In the genomic region with DNA sequence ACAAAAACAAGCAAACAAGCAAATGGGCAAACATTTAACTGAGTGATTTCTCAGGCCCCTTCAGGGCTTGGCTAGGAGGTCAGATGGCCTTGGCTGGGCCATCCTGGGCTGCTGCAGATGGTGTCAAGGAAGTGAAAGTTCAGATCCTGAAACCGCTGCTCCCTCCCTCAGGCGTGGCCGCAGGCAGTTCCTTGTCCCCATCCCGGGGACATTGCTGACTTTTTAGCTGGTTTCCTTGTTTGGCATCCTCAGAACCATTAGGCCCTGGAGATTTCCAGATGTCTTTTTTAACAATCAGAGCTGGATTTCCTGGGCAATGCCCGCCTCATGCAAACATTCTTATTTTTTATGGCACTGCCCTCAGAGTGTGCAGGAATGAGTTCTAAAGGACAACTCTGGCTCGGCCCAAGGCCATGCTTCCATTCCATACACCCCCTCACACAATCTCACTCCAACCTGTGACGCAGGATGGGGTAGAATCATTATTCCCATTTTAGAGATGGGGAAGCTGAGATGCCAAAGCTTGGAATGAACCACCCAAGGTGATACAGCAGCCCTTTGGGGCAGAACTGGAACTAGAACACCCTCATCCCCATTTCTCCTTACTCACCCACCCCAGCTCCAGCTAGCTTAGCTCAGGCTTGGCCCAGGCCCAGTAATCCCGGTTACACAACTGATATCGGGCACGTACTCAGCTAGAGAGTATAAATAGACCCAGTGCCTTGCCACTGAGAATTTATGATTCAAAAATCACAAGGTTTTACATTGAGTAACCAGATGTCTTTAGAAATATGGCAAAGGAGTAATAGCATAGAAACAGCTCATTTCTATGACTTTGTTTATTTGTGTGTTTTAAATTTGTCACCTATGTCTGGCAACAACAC, we compare ENCODE assay signal across 9 cellular contexts.
DNase-seq lines count a peak whose midpoint lies in the region; ATAC-seq, FAIRE-seq and TF ChIP-seq lines count a peak whose summit lies in the region.
"Had no signal": no experiment of that assay in that cellular context is flagged by ENCODE, and none has a peak within 500 bp of the region (broad histone marks: within the 10 kb centered on the region; RNA-seq: fewer than 3 reads in every experiment).

No MANE protein-coding gene starts in this region.

- H3K4me1 ChIP-seq in endothelial cell of umbilical vein (ENCODE audit: control insufficient read depth, extremely low read depth, insufficient read depth, low read length): peaks cover 22% of the 10 kb centered on the region

- no peaks in the 10 kb centered on the region for H3K79me2 ChIP-seq in endothelial cell of umbilical vein (ENCODE audit: control insufficient read depth, insufficient read depth, low read length)

- no peaks in the 10 kb centered on the region for H3K9me1 ChIP-seq in endothelial cell of umbilical vein (replicated peaks; ENCODE audit: control insufficient read depth, extremely low read depth, insufficient read depth, low read length)

- no peak for TF ChIP-seq CTCF in AG10803 (conservative IDR thresholded peaks at IDR 0.05; ENCODE audit: low read length)
- TF ChIP-seq CTCF in endothelial cell of umbilical vein (IDR thresholded peaks at IDR 0.05; ENCODE audit: extremely low read depth in 1 of 2, insufficient read depth in 1 of 2, low read depth in 1 of 2, low read length in 2 of 2): no peak

- no peaks in the 10 kb centered on the region for H3K9me3 ChIP-seq in endothelial cell of umbilical vein (replicated peaks; ENCODE audit: control insufficient read depth, insufficient read depth, low read length)

- no peaks in the 10 kb centered on the region for H3K36me3 ChIP-seq in endothelial cell of umbilical vein (ENCODE audit: control insufficient read depth in 2 of 2, extremely low read depth in 1 of 2, insufficient read depth in 2 of 2, low read length in 2 of 2)

- H3K9ac ChIP-seq in endothelial cell of umbilical vein (replicated peaks; ENCODE audit: extremely low read depth, insufficient read depth, low read length): peak overlapping the region; percentile 17

- H3K4me3 ChIP-seq in AG10803 (ENCODE audit: low read length): no peak overlapping the region
- H3K4me3 ChIP-seq in endothelial cell of umbilical vein (replicated peaks in 1 of 3; ENCODE audit: insufficient read depth in 1 of 3, low read depth in 1 of 3, low read length in 3 of 3): no peak overlapping the region

- dilution Hi-C loops in endothelial cell of umbilical vein (cut with MboI; ENCODE audit: extremely low pct_ligation_motif_present, low sequenced_read_pairs): no loop called here

- H4K20me1 ChIP-seq in endothelial cell of umbilical vein (replicated peaks; ENCODE audit: control insufficient read depth, extremely low read depth, insufficient read depth, low read length): no peaks in the 10 kb centered on the region

- CTCF ChIA-PET in endothelial cell of umbilical vein (lab: Charles Lee): interaction anchor here (0.6 to 4.2 kb wide), 13 partner anchors 9 to 250 kb away, joined by 3 to 57 read pairs (median 5); a partner anchor contains a TSS

- POLR2A ChIA-PET in endothelial cell of umbilical vein (lab: Charles Lee): interaction anchor here (1.4 kb wide), 1 partner anchor 86 kb away, joined by 4 read pairs; a partner anchor contains a TSS

- FAIRE-seq in endothelial cell of umbilical vein (lab: Jason Lieb, UNC): peak; percentile 15
- FAIRE-seq: TTC549 had no signal

- peak; percentile 83 for DNase-seq in AG10803 (ENCODE audit: low read depth)
- peak; percentile 54 for DNase-seq in NCI-H1694 (lab: John Stamatoyannopoulos, UW)
- peak; percentile 57 for DNase-seq in endothelial cell of umbilical vein (ENCODE audit: low read depth, low spot score)
- peak; percentile 72 for DNase-seq in myocyte (ENCODE audit: low read depth)
- DNase-seq in LoVo (ENCODE audit: low spot score): no peak
- no peak for DNase-seq in Kasumi-1 (lab: John Stamatoyannopoulos, UW)
- no peak for DNase-seq in UCSD-AML1 (lab: John Stamatoyannopoulos, UW; ENCODE audit: unreplicated experiment)

- H3K27ac ChIP-seq in endothelial cell of umbilical vein (ENCODE audit: insufficient read depth, low read depth, low read length): peak overlapping the region; percentile 65

- TF ChIP-seq POLR2A in endothelial cell of umbilical vein (IDR thresholded peaks at IDR 0.05; ENCODE audit: low read depth, low read length): no peak

- TSS peak; percentile 64 for BruUV-seq in endothelial cell of umbilical vein (replicated peaks; lab: Mats Ljungman, UMichigan)

- no peak overlapping the region for H2AFZ ChIP-seq in endothelial cell of umbilical vein (ENCODE audit: low read depth, low read length)

- ATAC-seq in activated CD4-positive, CD25-positive, alpha-beta regulatory T cell treated with anti-CD3 and anti-CD28 coated beads, Interleukin-2, amount 50 U/mL, for 24 hours: no peak

- intact Hi-C loops in endothelial cell of umbilical vein (cut with micrococcal nuclease): loop anchor here (1.0 kb wide), 2 partner anchors 13 to 147 kb away; no protein-coding TSS in a partner anchor

- H3K27me3 ChIP-seq in endothelial cell of umbilical vein (ENCODE audit: control insufficient read depth in 2 of 2, insufficient read depth in 2 of 2, low read length in 2 of 2): no peaks in the 10 kb centered on the region

- H3K4me2 ChIP-seq in endothelial cell of umbilical vein (ENCODE audit: insufficient read depth, low read length): peak overlapping the region; percentile 57

TF ChIP-seq in endothelial cell of umbilical vein, 7 proteins besides CTCF, POLR2A, EP300 and RAD21:
- no peak for TF ChIP-seq JUN (IDR thresholded peaks at IDR 0.05; ENCODE audit: borderline replicate concordance, insufficient read depth, insufficient read length, low read depth)

Comparison
In these comparisons a context has a peak if more than half of its experiments do, and no peak if none do; other contexts are left out.
1. DNase-seq: peak in AG10803 (single experiment), NCI-H1694 (single experiment), endothelial cell of umbilical vein (single experiment) and myocyte (single experiment); none in LoVo (single experiment), Kasumi-1 (0 of 2) and UCSD-AML1 (single experiment).